In the genomic region with DNA sequence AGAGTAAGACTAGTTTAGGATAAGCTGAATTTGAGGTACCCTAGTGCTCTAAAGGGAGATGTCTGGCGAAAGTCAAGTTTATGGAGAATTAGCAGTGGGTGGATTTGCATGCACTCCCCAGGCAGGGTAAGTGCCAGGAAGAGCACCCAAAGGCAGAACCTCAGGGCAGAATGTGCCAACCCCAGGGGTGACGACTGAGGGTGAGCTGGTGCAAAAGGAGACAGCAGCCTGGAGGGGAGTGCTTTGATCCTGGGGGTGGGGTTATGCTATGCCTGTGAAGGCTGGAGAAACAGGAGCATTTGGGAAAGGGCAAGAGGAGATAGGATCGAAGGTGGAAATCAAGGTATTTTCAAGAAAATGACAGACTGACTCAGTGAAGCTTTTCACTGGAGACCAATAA, we compare ENCODE assay signal across 29 cellular contexts.
"Had no signal": no experiment of that assay in that cellular context is flagged by ENCODE, and none has a peak within 500 bp of the region (broad histone marks: within the 10 kb centered on the region; RNA-seq: fewer than 3 reads in every experiment).

No MANE protein-coding gene starts in this region.

- H3K36me3 Mint-ChIP-seq: stimulated activated memory B cell treated with anti-CD40 and anti-IgM and Interleukin-4, amounts not matched to agents 10 μg/mL and 1 μg/mL and 100 μg/mL, for 72 hours; type B pancreatic cell had no signal

- ATAC-seq: naive thymus-derived CD8-positive, alpha-beta T cell; pancreas; right cardiac atrium; right lobe of liver; stimulated activated memory B cell treated with anti-CD40 and anti-IgM and Interleukin-4, amounts not matched to agents 10 μg/mL and 1 μg/mL and 100 μg/mL, for 72 hours; stimulated activated naive CD8-positive, alpha-beta T cell treated with anti-CD3 and anti-CD28 coated beads, Interleukin-15, amount 100 ng/mL, for 72 hours; stimulated activated naive CD8-positive, alpha-beta T cell treated with anti-CD3 and anti-CD28 coated beads, Interleukin-15, Interleukin-2, amounts not matched to agents 100 U/mL and 50 U/mL, for 24 hours; upper lobe of right lung had no signal

- FAIRE-seq: pancreas, small intestine had no signal

- H3K27ac ChIP-seq: neutrophil, pancreas, prostate gland, right lobe of liver, sigmoid colon, spleen, suprapubic skin, testis, tibial artery, transverse colon, upper lobe of right lung, uterus had no signal

- H3K27me3 ChIP-seq: pancreas, right lobe of liver, sigmoid colon, testis, tibial artery, transverse colon, upper lobe of right lung, uterus had no signal

- H3K36me3 ChIP-seq: neutrophil, pancreas, prostate gland, right lobe of liver, sigmoid colon, spleen, suprapubic skin, tibial artery, transverse colon, upper lobe of right lung, uterus had no signal

- H3K27me3 Mint-ChIP-seq: stimulated activated memory B cell treated with anti-CD40 and anti-IgM and Interleukin-4, amounts not matched to agents 10 μg/mL and 1 μg/mL and 100 μg/mL, for 72 hours had no signal

- H3K4me1 ChIP-seq: pancreas, prostate gland, right lobe of liver, spleen, suprapubic skin, testis, tibial artery, upper lobe of right lung, uterus had no signal

- DNase-seq: naive thymus-derived CD8-positive, alpha-beta T cell; nephron progenitor cell; pancreas; retina; right lobe of liver; sigmoid colon; small intestine; spleen; stimulated activated CD4-positive, alpha-beta T cell treated with anti-CD3 and anti-CD28 coated beads, Interleukin-12 subunit alpha, Interleukin-12 subunit beta, amount 100 ng/mL, for 4 hours; stimulated activated CD4-positive, alpha-beta T cell treated with anti-CD3 and anti-CD28 coated beads, Interleukin-1b, Interleukin-23, amount 100 ng/mL, for 48 hours; stimulated activated CD4-positive, alpha-beta T cell treated with anti-CD3 and anti-CD28 coated beads, Interleukin-4, amount 100 ng/mL, for 1 hour; stimulated activated CD4-positive, alpha-beta T cell treated with anti-CD3 and anti-CD28 coated beads, Interleukin-4, amount 100 ng/mL, for 4 hours; stimulated activated CD8-positive, alpha-beta memory T cell treated with anti-CD3 and anti-CD28 coated beads, Interleukin-4, amount 100 ng/mL, for 48 hours; stimulated activated naive CD4-positive, alpha-beta T cell; stimulated activated naive CD8-positive, alpha-beta T cell treated with anti-CD3 and anti-CD28 coated beads, Interleukin-15, amount 100 ng/mL, for 72 hours; stimulated activated naive CD8-positive, alpha-beta T cell treated with anti-CD3 and anti-CD28 coated beads, Interleukin-15, Interleukin-2, amounts not matched to agents 100 U/mL and 50 U/mL, for 24 hours; testis; tibial artery; transverse colon; upper lobe of right lung; uterus had no signal

- H3K4me1 Mint-ChIP-seq: naive thymus-derived CD8-positive, alpha-beta T cell; stimulated activated memory B cell treated with anti-CD40 and anti-IgM and Interleukin-4, amounts not matched to agents 10 μg/mL and 1 μg/mL and 100 μg/mL, for 72 hours; stimulated activated naive CD8-positive, alpha-beta T cell treated with anti-CD3 and anti-CD28 coated beads, Interleukin-15, amount 100 ng/mL, for 72 hours had no signal

- H3K4me3 ChIP-seq: pancreas, prostate gland, right lobe of liver, sigmoid colon, spleen, suprapubic skin, testis, tibial artery, transverse colon, upper lobe of right lung, uterus had no signal

- H3K9me3 ChIP-seq: neutrophil, pancreas, prostate gland, right lobe of liver, testis, tibial artery, upper lobe of right lung, uterus had no signal

- H3K27ac Mint-ChIP-seq: naive thymus-derived CD8-positive, alpha-beta T cell; natural killer cell treated with Interleukin-12 subunit alpha and Interleukin-12 subunit beta and Interleukin-15 and Interleukin-18, amount 100 ng/mL, for 72 hours; nephron progenitor cell; stimulated activated memory B cell treated with anti-CD40 and anti-IgM and Interleukin-4, amounts not matched to agents 10 μg/mL and 1 μg/mL and 100 μg/mL, for 72 hours; type B pancreatic cell had no signal

- H3K4me3 Mint-ChIP-seq: naive thymus-derived CD8-positive, alpha-beta T cell; natural killer cell treated with Interleukin-12 subunit alpha and Interleukin-12 subunit beta and Interleukin-15 and Interleukin-18, amount 100 ng/mL, for 72 hours; nephron progenitor cell; neural crest cell; stimulated activated memory B cell treated with anti-CD40 and anti-IgM and Interleukin-4, amounts not matched to agents 10 μg/mL and 1 μg/mL and 100 μg/mL, for 72 hours; stimulated activated naive CD8-positive, alpha-beta T cell treated with anti-CD3 and anti-CD28 coated beads, Interleukin-15, amount 100 ng/mL, for 72 hours; type B pancreatic cell had no signal
